Comparison of ENCODE assay signal across 1 cellular context in genomic region chr12:121697093-121697698, GRCh38.
TF ChIP-seq lines count a peak whose summit lies in the region.

No MANE protein-coding gene starts in this region.

TF ChIP-seq in H1, 55 proteins besides CTCF, POLR2A, EP300 and RAD21:
- no peak for TF ChIP-seq GABPA (IDR thresholded peaks at IDR 0.05; ENCODE audit: borderline replicate concordance, insufficient read depth, low read length)
- TF ChIP-seq MAFK (IDR thresholded peaks at IDR 0.05; ENCODE audit: low read depth, low read length) = no peak
- TF ChIP-seq SAP30 (IDR thresholded peaks at IDR 0.05; ENCODE audit: insufficient read depth, insufficient replicate concordance, low read length) = no peak
- TF ChIP-seq EGR1 (IDR thresholded peaks at IDR 0.05; ENCODE audit: borderline replicate concordance, low read depth, low read length) = no peak
- no peak for TF ChIP-seq YY1 (IDR thresholded peaks at IDR 0.05; ENCODE audit: low read depth, low read length)
- TF ChIP-seq CHD7 (IDR thresholded peaks at IDR 0.05; ENCODE audit: insufficient replicate concordance, low read length) = no peak
- TF ChIP-seq HDAC2 (IDR thresholded peaks at IDR 0.05; ENCODE audit: borderline replicate concordance in 1 of 2, low read depth in 2 of 2, low read length in 2 of 2) = no peak
- TF ChIP-seq PHF8 (conservative IDR thresholded peaks at IDR 0.05; ENCODE audit: low read depth, low read length) = no peak
- TF ChIP-seq SUZ12 (IDR thresholded peaks at IDR 0.05; ENCODE audit: low read length) = no peak
- no peak for TF ChIP-seq SIX5 (IDR thresholded peaks at IDR 0.05; ENCODE audit: low read depth, low read length)
- TF ChIP-seq BACH1 (IDR thresholded peaks at IDR 0.05; ENCODE audit: low read length) = no peak
- no peak for TF ChIP-seq BRCA1 (IDR thresholded peaks at IDR 0.05; ENCODE audit: low read depth, low read length)
- TF ChIP-seq KDM4A (IDR thresholded peaks at IDR 0.05; ENCODE audit: low read depth, low read length, severe bottlenecking) = no peak
- no peak for TF ChIP-seq SP4 (IDR thresholded peaks at IDR 0.05; ENCODE audit: low read length)
- no peak for TF ChIP-seq CEBPB (IDR thresholded peaks at IDR 0.05; ENCODE audit: low read depth, low read length)
- TF ChIP-seq HDAC6 (IDR thresholded peaks at IDR 0.05; ENCODE audit: low read depth, low read length) = no peak
- no peak for TF ChIP-seq ATF2 (IDR thresholded peaks at IDR 0.05; ENCODE audit: low read length)
- TF ChIP-seq RNF2 (IDR thresholded peaks at IDR 0.05; ENCODE audit: borderline replicate concordance, low read depth, low read length, missing control alignments, poor library complexity, severe bottlenecking) = no peak
- no peak for TF ChIP-seq TBP (IDR thresholded peaks at IDR 0.05; ENCODE audit: low read depth, low read length)
- TF ChIP-seq NRF1 (IDR thresholded peaks at IDR 0.05; ENCODE audit: low read depth, low read length) = no peak
